ENCODE assay signal across 11 cellular contexts in the genomic region with DNA sequence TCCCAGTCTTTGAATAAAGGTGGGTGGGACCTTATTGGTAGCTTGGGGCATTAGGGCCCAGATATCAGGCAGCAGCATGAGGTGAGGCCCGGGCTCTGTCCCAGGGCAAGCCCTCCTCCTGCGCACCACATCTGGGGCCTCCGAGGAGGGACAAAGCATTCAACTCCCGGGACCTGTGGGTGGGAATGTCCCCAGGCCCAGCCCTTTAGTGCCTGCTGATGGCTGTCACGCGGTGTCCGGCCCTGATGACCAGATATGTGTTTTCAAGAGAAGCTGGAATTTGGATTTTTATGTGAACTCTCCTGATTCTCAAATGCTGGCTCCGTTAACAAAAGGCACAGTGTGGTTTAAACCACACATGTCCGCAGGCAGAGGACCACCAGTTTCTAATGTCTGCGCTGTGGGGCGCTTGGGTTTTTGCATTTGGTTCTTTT. TPM values are rescaled to one million over a fixed set of nuclear protein-coding genes. Genes with fewer than 3 reads are reported as not detected.
DNase-seq lines count a peak whose midpoint lies in the region; ATAC-seq and TF ChIP-seq lines count a peak whose summit lies in the region.
"Had no signal": no experiment of that assay in that cellular context is flagged by ENCODE, and none has a peak within 500 bp of the region (broad histone marks: within the 10 kb centered on the region; RNA-seq: fewer than 3 reads in every experiment).

No MANE protein-coding gene starts in this region.

- H3K36me3 ChIP-seq in breast epithelium (no peaks in the 10 kb centered on the region), thyroid gland (no peaks in the 10 kb centered on the region)

- TF ChIP-seq POLR2A in breast epithelium (IDR thresholded peaks at IDR 0.05) (no peak), thyroid gland (IDR thresholded peaks at IDR 0.05) (no peak)

- ATAC-seq in memory B cell (ENCODE audit: low read depth) (no peak), HG03108 (IDR thresholded peaks at IDR 0.05; ENCODE audit: unreplicated experiment) (no peak), GM21367 (IDR thresholded peaks at IDR 0.05; ENCODE audit: unreplicated experiment) (no peak)

- WGBS in thyroid gland, 2 donors, result 72 to 77% methylated on average over 8 to 11 of the region's 11 CpGs

- no peaks in the 10 kb centered on the region for H3K9me3 ChIP-seq in breast epithelium
- H3K9me3 ChIP-seq in thyroid gland, result no peaks in the 10 kb centered on the region
- H3K9me3 ChIP-seq: mucosa of descending colon had no signal

- peaks cover 15 to 48% of the 10 kb centered on the region in 2 donors for H3K4me1 ChIP-seq in breast epithelium
- H3K4me1 ChIP-seq in thyroid gland, result peaks cover 30 to 60% of the 10 kb centered on the region in 2 donors

- peaks cover 22% of the 10 kb centered on the region for H3K4me1 Mint-ChIP-seq in memory B cell
- peaks cover 18% of the 10 kb centered on the region for H3K4me1 Mint-ChIP-seq in glutamatergic neuron (ENCODE audit: low read depth, unreplicated experiment)

- H3K4me3 ChIP-seq in HL-60 (replicated peaks; ENCODE audit: insufficient read depth, low read length) (no peak overlapping the region), breast epithelium (peak overlapping the region in 1 of 3 donors; percentile 20), thyroid gland (replicated peaks in 1 of 3) (no peak overlapping the region)
- H3K4me3 ChIP-seq: mucosa of descending colon had no signal

- H3K9me3 Mint-ChIP-seq in memory B cell (no peaks in the 10 kb centered on the region), glutamatergic neuron (ENCODE audit: unreplicated experiment) (peaks cover 8% of the 10 kb centered on the region)

- H3K27ac ChIP-seq in HL-60 (replicated peaks) (peak overlapping the region; percentile 82), breast epithelium (peak overlapping the region; percentile 91 to 92), thyroid gland (peak overlapping the region; percentile 41 to 92 (median 70))

- H3K27me3 ChIP-seq in HL-60 (ENCODE audit: insufficient read depth, poor library complexity, severe bottlenecking) (no peaks in the 10 kb centered on the region), breast epithelium (no peaks in the 10 kb centered on the region), thyroid gland (no peaks in the 10 kb centered on the region)

- DNase-seq in HL-60 (ENCODE audit: low read depth in 1 of 2, low spot score in 1 of 2), result no peak
- DNase-seq in breast epithelium (ENCODE audit: low spot score in 2 of 2), result no peak
- DNase-seq in memory B cell (ENCODE audit: low spot score in 2 of 2), result no peak
- DNase-seq in thyroid gland, result peak; percentile 31 to 48
- no peak for DNase-seq in glutamatergic neuron
- DNase-seq in stimulated activated CD4-positive, alpha-beta T cell treated with anti-CD3 and anti-CD28 coated beads, Interleukin-15, amount 100 ng/mL, for 24 hours, result no peak
- DNase-seq: NCI-H2107; stimulated activated CD4-positive, alpha-beta T cell treated with anti-CD3 and anti-CD28 coated beads, Interleukin-4, amount 100 ng/mL, for 1 hour had no signal

- H3K36me3 Mint-ChIP-seq in memory B cell, result peaks cover 4% of the 10 kb centered on the region
- no peaks in the 10 kb centered on the region for H3K36me3 Mint-ChIP-seq in glutamatergic neuron (ENCODE audit: unreplicated experiment)

- peak overlapping the region; percentile 43 for H3K27ac Mint-ChIP-seq in memory B cell
- no peak overlapping the region for H3K27ac Mint-ChIP-seq in glutamatergic neuron (ENCODE audit: unreplicated experiment)

- TF ChIP-seq CTCF in HL-60 (IDR thresholded peaks at IDR 0.05; ENCODE audit: insufficient read depth, low read length) (no peak), breast epithelium (IDR thresholded peaks at IDR 0.05) (no peak), thyroid gland (IDR thresholded peaks at IDR 0.05) (no peak), glutamatergic neuron (IDR thresholded peaks at IDR 0.05; ENCODE audit: partially characterized antibody, unreplicated experiment) (no peak)

- H3K4me3 Mint-ChIP-seq in memory B cell (no peak overlapping the region), glutamatergic neuron (ENCODE audit: unreplicated experiment) (no peak overlapping the region)

- H3K27me3 Mint-ChIP-seq in memory B cell (peaks cover 4% of the 10 kb centered on the region), glutamatergic neuron (ENCODE audit: unreplicated experiment) (peaks cover 4% of the 10 kb centered on the region)

- intact Hi-C loops in breast epithelium (cut with DNase I; ENCODE audit: low total_unique reads) (loop anchor here (10.0 kb wide), 1 partner anchor 1097 kb away; no protein-coding TSS in a partner anchor), thyroid gland (cut with DNase I) (no loop called here)

RNA-seq across cellular contexts. Expression of a gene that starts 30.5 kb away (rescaled TPM):
- total RNA-seq in breast epithelium (10 to 100 TPM in 2 of 3 donors, 1 to 10 TPM in 1; 5.6 to 25.6 (median 20.6) TPM), thyroid gland (10 to 100 TPM; 19.1 to 52.3 (median 34.1) TPM), glutamatergic neuron (ENCODE audit: unreplicated experiment) (70.2 TPM)

Comparison
In these comparisons a context has a peak if more than half of its experiments do, and no peak if none do; other contexts are left out.
1. DNase-seq: peak in thyroid gland (2 of 2); none in HL-60 (0 of 2), breast epithelium (0 of 2), memory B cell (0 of 2), glutamatergic neuron (single experiment) and stimulated activated CD4-positive, alpha-beta T cell treated with anti-CD3 and anti-CD28 coated beads, Interleukin-15, amount 100 ng/mL, for 24 hours (single experiment).
2. Peak in every context shown above with its lines, with median percentiles within 50 percentile points of each other: H3K27ac ChIP-seq.